ENCODE assay signal across 14 cellular contexts in genomic region chr13:60230593-60230992, GRCh38.
A peak's percentile ranks its signal among the peaks of the same experiment; 100 is the strongest.
DNase-seq lines count a peak whose midpoint lies in the region; ATAC-seq and TF ChIP-seq lines count a peak whose summit lies in the region.
"Had no signal": no experiment of that assay in that cellular context is flagged by ENCODE, and none has a peak within 500 bp of the region (broad histone marks: within the 10 kb centered on the region; RNA-seq: fewer than 3 reads in every experiment).

No MANE protein-coding gene starts in this region.

- no peaks in the 10 kb centered on the region for H3K36me3 Mint-ChIP-seq in chondrocyte (ENCODE audit: low read depth)
- H3K36me3 Mint-ChIP-seq: activated naive CD4-positive, alpha-beta T cell treated with anti-CD3 and anti-CD28 coated beads, Interleukin-2, amount 50 U/mL, for 72 hours had no signal

- peak overlapping the region; percentile 65 for H3K27ac Mint-ChIP-seq in chondrocyte (ENCODE audit: unreplicated experiment)
- H3K27ac Mint-ChIP-seq: activated naive CD4-positive, alpha-beta T cell treated with anti-CD3 and anti-CD28 coated beads, Interleukin-2, amount 50 U/mL, for 72 hours had no signal

- H3K27ac ChIP-seq in transverse colon: no peak overlapping the region
- H3K27ac ChIP-seq: BLaER1 treated with 17β-estradiol and CSF1 and Interleukin-3, amounts not matched to agents 10 nM and 100 nM had no signal

- H3K4me3 Mint-ChIP-seq in chondrocyte (ENCODE audit: unreplicated experiment): peak overlapping the region; percentile 31

- no peak for TF ChIP-seq POLR2A in transverse colon (IDR thresholded peaks at IDR 0.05)

- H3K4me3 ChIP-seq in AG10803 (ENCODE audit: low read length): peak overlapping the region; percentile 16
- H3K4me3 ChIP-seq in transverse colon: no peak overlapping the region
- H3K4me3 ChIP-seq: BLaER1 treated with 17β-estradiol and CSF1 and Interleukin-3, amounts not matched to agents 10 nM and 100 nM had no signal

- no peaks in the 10 kb centered on the region for H3K4me1 ChIP-seq in transverse colon
- H3K4me1 ChIP-seq: BLaER1 treated with 17β-estradiol and CSF1 and Interleukin-3, amounts not matched to agents 10 nM and 100 nM had no signal

- no peak for TF ChIP-seq EP300 in transverse colon (IDR thresholded peaks at IDR 0.05; ENCODE audit: low read depth)

- WGBS in transverse colon (ENCODE audit: low coverage in 1 of 2), 2 donors: 39 to 43% methylated on average over 3 of the region's 3 CpGs

- H3K9me3 ChIP-seq in transverse colon: no peaks in the 10 kb centered on the region
- H3K9me3 ChIP-seq: BLaER1 treated with 17β-estradiol and CSF1 and Interleukin-3, amounts not matched to agents 10 nM and 100 nM had no signal

- no peaks in the 10 kb centered on the region for H3K36me3 ChIP-seq in transverse colon
- H3K36me3 ChIP-seq: BLaER1 treated with 17β-estradiol and CSF1 and Interleukin-3, amounts not matched to agents 10 nM and 100 nM had no signal

- intact Hi-C loops in transverse colon (cut with DNase I; ENCODE audit: low total_unique reads): no loop called here

- H3K9me3 Mint-ChIP-seq in chondrocyte (ENCODE audit: low read depth): no peaks in the 10 kb centered on the region
- H3K9me3 Mint-ChIP-seq: activated naive CD4-positive, alpha-beta T cell treated with anti-CD3 and anti-CD28 coated beads, Interleukin-2, amount 50 U/mL, for 72 hours had no signal

- ATAC-seq in GM21367 (IDR thresholded peaks at IDR 0.05; ENCODE audit: unreplicated experiment): peak; percentile 75
- peak; percentile 78 for ATAC-seq in HG03280 (IDR thresholded peaks at IDR 0.05; ENCODE audit: unreplicated experiment)
- ATAC-seq in GM21737 (IDR thresholded peaks at IDR 0.05; ENCODE audit: unreplicated experiment): no peak

- TF ChIP-seq CTCF in AG10803 (conservative IDR thresholded peaks at IDR 0.05; ENCODE audit: low read length) (no peak), chondrocyte (IDR thresholded peaks at IDR 0.05) (no peak), transverse colon (IDR thresholded peaks at IDR 0.05) (no peak)

- peaks cover 24% of the 10 kb centered on the region for H3K4me1 Mint-ChIP-seq in chondrocyte (ENCODE audit: low read depth)

- peak; percentile 34 for DNase-seq in AG10803 (ENCODE audit: low read depth)
- no peak for DNase-seq in chondrocyte (ENCODE audit: low spot score)
- DNase-seq in transverse colon: no peak
- no peak for DNase-seq in NCI-H2227 (lab: John Stamatoyannopoulos, UW; ENCODE audit: unreplicated experiment)
- no peak for DNase-seq in NOMO-1 treated with dmso at 0.1 percent for 144 hours (lab: John Stamatoyannopoulos, UW; ENCODE audit: unreplicated experiment)
- DNase-seq: glutamatergic neuron; NCI-H2029; nucleus accumbens; stimulated activated CD8-positive, alpha-beta memory T cell treated with anti-CD3 and anti-CD28 coated beads, Interleukin-4, amount 100 ng/mL, for 48 hours had no signal

- in situ Hi-C loops in transverse colon (cut with MboI; ENCODE audit: low pct_ligation_motif_present in 1 of 4, low pct_unique_long_range_greater_than_20kb in 1 of 4, low sequenced_read_pairs in 3 of 4): no loop called here

- H3K27me3 Mint-ChIP-seq in chondrocyte (ENCODE audit: low read depth): peaks cover 6% of the 10 kb centered on the region

- H3K27me3 ChIP-seq in transverse colon: no peaks in the 10 kb centered on the region
- H3K27me3 ChIP-seq: BLaER1 treated with 17β-estradiol and CSF1 and Interleukin-3, amounts not matched to agents 10 nM and 100 nM had no signal
